Comparison of ENCODE assay signal across 8 cellular contexts in the genomic region with DNA sequence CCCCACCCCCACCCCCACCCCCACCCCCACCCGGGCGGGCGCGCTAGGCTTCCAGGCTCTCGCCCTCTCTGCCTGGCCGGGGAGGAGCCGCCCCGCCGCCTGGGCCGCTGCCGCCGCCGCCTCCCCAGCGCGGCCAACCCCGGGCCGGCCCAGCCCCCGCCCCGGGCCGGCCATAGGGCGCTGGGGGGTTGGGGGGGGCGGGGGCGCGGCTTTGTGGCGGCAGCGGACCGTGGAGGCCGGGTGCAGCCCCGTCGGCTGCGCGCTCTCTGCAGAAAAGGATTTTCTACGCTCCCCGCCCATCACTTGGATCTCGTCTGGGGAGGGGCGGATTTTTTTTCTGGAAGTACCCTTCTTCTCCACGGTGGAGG.
DNase-seq lines count a peak whose midpoint lies in the region; ATAC-seq and TF ChIP-seq lines count a peak whose summit lies in the region.

No MANE protein-coding gene starts in this region.

- H3K27me3 ChIP-seq in neuron (ENCODE audit: insufficient read depth, low read length): no peaks in the 10 kb centered on the region

- CTCF ChIA-PET in activated CD4-positive, alpha-beta memory T cell treated with anti-CD3 and anti-CD28 coated beads for 36 hours (lab: Charles Lee): interaction anchor here (1.2 to 3.2 kb wide), 3 partner anchors 226 to 298 kb away, joined by 3 to 16 read pairs (median 5); no protein-coding TSS in a partner anchor

- H3K4me3 ChIP-seq in foreskin fibroblast (ENCODE audit: low read depth in 1 of 2, low read length in 2 of 2): peak overlapping the region; percentile 89
- H3K4me3 ChIP-seq in neuron (ENCODE audit: low read length): peak overlapping the region; percentile 76

- peak overlapping the region; percentile 96 for H2AFZ ChIP-seq in neuron (ENCODE audit: low read depth, low read length)

- TF ChIP-seq CTCF in foreskin fibroblast (IDR thresholded peaks at IDR 0.05; ENCODE audit: low read depth, low read length): no peak

- H3K27ac Mint-ChIP-seq in activated CD4-positive, alpha-beta memory T cell treated with anti-CD3 and anti-CD28 coated beads for 36 hours: no peak overlapping the region

- ATAC-seq in GM21717 (IDR thresholded peaks at IDR 0.05; ENCODE audit: unreplicated experiment): peak; percentile 44

- no peaks in the 10 kb centered on the region for H3K36me3 ChIP-seq in neuron (ENCODE audit: insufficient read depth, low read length)

- POLR2A ChIA-PET in activated CD4-positive, alpha-beta memory T cell treated with anti-CD3 and anti-CD28 coated beads for 36 hours (lab: Charles Lee): no interaction called here

- H3K9me3 Mint-ChIP-seq in activated CD4-positive, alpha-beta memory T cell treated with anti-CD3 and anti-CD28 coated beads for 36 hours: no peaks in the 10 kb centered on the region

- H3K9me3 ChIP-seq in neuron (ENCODE audit: low read length): no peaks in the 10 kb centered on the region

- intact Hi-C loops in activated CD4-positive, alpha-beta memory T cell treated with anti-CD3 and anti-CD28 coated beads for 36 hours (cut with micrococcal nuclease): no loop called here

- peaks cover 8% of the 10 kb centered on the region for H3K4me1 Mint-ChIP-seq in activated CD4-positive, alpha-beta memory T cell treated with anti-CD3 and anti-CD28 coated beads for 36 hours (ENCODE audit: low read depth)

- peaks cover 21% of the 10 kb centered on the region for H3K4me1 ChIP-seq in neuron (ENCODE audit: insufficient read depth, low read length)

- DNase-seq in NCI-H524 (lab: John Stamatoyannopoulos, UW): peak; percentile 32 to 43
- no peak for DNase-seq in NCI-H524 treated with DMSO at 0.1 percent for 48 hours (lab: John Stamatoyannopoulos, UW)
- peak; percentile 58 for DNase-seq in KBM-7
- DNase-seq in activated CD4-positive, alpha-beta memory T cell treated with anti-CD3 and anti-CD28 coated beads for 36 hours: peak; percentile 31
- peak; percentile 70 to 89 for DNase-seq in foreskin fibroblast
- DNase-seq in OCI-M2 (lab: John Stamatoyannopoulos, UW; ENCODE audit: unreplicated experiment): no peak

- H3K27me3 Mint-ChIP-seq in activated CD4-positive, alpha-beta memory T cell treated with anti-CD3 and anti-CD28 coated beads for 36 hours: peaks cover 10% of the 10 kb centered on the region

- in situ Hi-C loops in KBM-7 (cut with MboI; ENCODE audit: low pct_unique_long_range_greater_than_20kb, low sequenced_read_pairs): no loop called here

- no peaks in the 10 kb centered on the region for H3K36me3 Mint-ChIP-seq in activated CD4-positive, alpha-beta memory T cell treated with anti-CD3 and anti-CD28 coated beads for 36 hours

- peak overlapping the region; percentile 68 for H3K4me3 Mint-ChIP-seq in activated CD4-positive, alpha-beta memory T cell treated with anti-CD3 and anti-CD28 coated beads for 36 hours

Comparison
In these comparisons a context has a peak if more than half of its experiments do, and no peak if none do; other contexts are left out.
1. DNase-seq: peak in NCI-H524 (2 of 2), KBM-7 (single experiment), activated CD4-positive, alpha-beta memory T cell treated with anti-CD3 and anti-CD28 coated beads for 36 hours (single experiment) and foreskin fibroblast (2 of 2); none in NCI-H524 treated with DMSO at 0.1 percent for 48 hours (single experiment) and OCI-M2 (single experiment).